8 cellular contexts compared by ENCODE assay signal in genomic region chr7:75642810-75643486, GRCh38.
DNase-seq lines count a peak whose midpoint lies in the region; ATAC-seq, FAIRE-seq and TF ChIP-seq lines count a peak whose summit lies in the region.

No MANE protein-coding gene starts in this region.

- H3K36me3 Mint-ChIP-seq in activated CD8-positive, alpha-beta memory T cell treated with anti-CD3 and anti-CD28 coated beads, Interleukin-2, amount 10 ng/mL, durations not matched to agents 7 days and 5 days: no peaks in the 10 kb centered on the region

- H3K27ac Mint-ChIP-seq in activated CD8-positive, alpha-beta memory T cell treated with anti-CD3 and anti-CD28 coated beads, Interleukin-2, amount 10 ng/mL, durations not matched to agents 7 days and 5 days: no peak overlapping the region

- no peak overlapping the region for H3K4me3 Mint-ChIP-seq in activated CD8-positive, alpha-beta memory T cell treated with anti-CD3 and anti-CD28 coated beads, Interleukin-2, amount 10 ng/mL, durations not matched to agents 7 days and 5 days

- H3K4me1 Mint-ChIP-seq in activated CD8-positive, alpha-beta memory T cell treated with anti-CD3 and anti-CD28 coated beads, Interleukin-2, amount 10 ng/mL, durations not matched to agents 7 days and 5 days: peaks cover 14% of the 10 kb centered on the region

- no peaks in the 10 kb centered on the region for H3K9me3 Mint-ChIP-seq in activated CD8-positive, alpha-beta memory T cell treated with anti-CD3 and anti-CD28 coated beads, Interleukin-2, amount 10 ng/mL, durations not matched to agents 7 days and 5 days (ENCODE audit: low read depth)

- no peak for FAIRE-seq in urothelium cell line (lab: Jason Lieb, UNC)

- peak in 2 of 3 donors; percentile 15 to 34 for TF ChIP-seq CTCF in omental fat pad (IDR thresholded peaks at IDR 0.05)

- H3K27me3 Mint-ChIP-seq in activated CD8-positive, alpha-beta memory T cell treated with anti-CD3 and anti-CD28 coated beads, Interleukin-2, amount 10 ng/mL, durations not matched to agents 7 days and 5 days: peaks cover 4% of the 10 kb centered on the region

- DNase-seq in AML-193 (lab: John Stamatoyannopoulos, UW) (peak; percentile 66 to 73), NOMO-1 (lab: John Stamatoyannopoulos, UW; ENCODE audit: unreplicated experiment in 2 of 2) (peak; percentile 94 to 97), erythroblast (lab: John Stamatoyannopoulos, UW) (peak; percentile 66 to 72), omental fat pad (ENCODE audit: low spot score) (no peak), urothelium cell line (ENCODE audit: low spot score) (peak; percentile 59)
- DNase-seq in activated CD8-positive, alpha-beta memory T cell treated with anti-CD3 and anti-CD28 coated beads, Interleukin-2, amount 10 ng/mL, durations not matched to agents 7 days and 5 days: peak; percentile 81

- ATAC-seq in GM19395 (IDR thresholded peaks at IDR 0.05; ENCODE audit: unreplicated experiment) (peak; percentile 57), omental fat pad (ENCODE audit: low FRiP score) (no peak), GM18517 (IDR thresholded peaks at IDR 0.05; ENCODE audit: unreplicated experiment) (no peak)
- peak; percentile 78 for ATAC-seq in activated CD8-positive, alpha-beta memory T cell treated with anti-CD3 and anti-CD28 coated beads, Interleukin-2, amount 10 ng/mL, durations not matched to agents 7 days and 5 days

- CTCF ChIA-PET in activated CD8-positive, alpha-beta memory T cell treated with anti-CD3 and anti-CD28 coated beads, Interleukin-2, amount 10 ng/mL, durations not matched to agents 7 days and 5 days (lab: Charles Lee): no interaction called here

- no peak for TF ChIP-seq POLR2A in erythroblast (IDR thresholded peaks at IDR 0.05; ENCODE audit: low read length)

Comparison
In these comparisons a context has a peak if more than half of its experiments do, and no peak if none do; other contexts are left out.
1. ATAC-seq: peak in GM19395 (single experiment) and activated CD8-positive, alpha-beta memory T cell treated with anti-CD3 and anti-CD28 coated beads, Interleukin-2, amount 10 ng/mL, durations not matched to agents 7 days and 5 days (single experiment); none in omental fat pad (single experiment) and GM18517 (single experiment).